1 cellular context compared by ENCODE assay signal in genomic region chr19:37691881-37692504, GRCh38.
TF ChIP-seq lines count a peak whose summit lies in the region.

No MANE protein-coding gene starts in this region.

TF ChIP-seq in HepG2, 621 proteins besides CTCF, POLR2A, EP300 and RAD21 (continued from another document and continues in another):
- TF ChIP-seq DZIP1 (CRISPR knock-in tag; IDR thresholded peaks at IDR 0.05) (no peak), TBX3 (IDR thresholded peaks at IDR 0.05; ENCODE audit: borderline replicate concordance) (no peak), CREB1 (IDR thresholded peaks at IDR 0.05) (peak; percentile 82), CREB1 (CRISPR knock-in tag; IDR thresholded peaks at IDR 0.05) (peak; percentile 88), NFATC3 (CRISPR knock-in tag; IDR thresholded peaks at IDR 0.05) (no peak), ZNF251 (CRISPR knock-in tag; IDR thresholded peaks at IDR 0.05) (no peak), PHF20 (CRISPR knock-in tag; IDR thresholded peaks at IDR 0.05) (peak; percentile 82), ZNF720 (CRISPR knock-in tag; IDR thresholded peaks at IDR 0.05) (no peak), KMT2B (CRISPR knock-in tag; IDR thresholded peaks at IDR 0.05) (peak; percentile 97), ZBTB8A (CRISPR knock-in tag; IDR thresholded peaks at IDR 0.05; ENCODE audit: borderline replicate concordance, low read depth) (no peak), KDM3A (CRISPR knock-in tag; IDR thresholded peaks at IDR 0.05; ENCODE audit: low read depth) (peak; percentile 87; the same call in 1 of the 2 replicates), ATF4 (CRISPR knock-in tag; IDR thresholded peaks at IDR 0.05) (peak in 1 of 2 experiments; percentile 49; a peak in 1 of 4 replicates), ATF5 (CRISPR knock-in tag; IDR thresholded peaks at IDR 0.05; ENCODE audit: low read depth) (no peak), SMAD1 (CRISPR knock-in tag; IDR thresholded peaks at IDR 0.05; ENCODE audit: borderline replicate concordance, low read depth) (0 out of 2 replicates have a peak, but pooled peaks have one; percentile 63), ZNF597 (CRISPR knock-in tag; IDR thresholded peaks at IDR 0.05) (no peak), ZMYM3 (CRISPR knock-in tag; IDR thresholded peaks at IDR 0.05) (0 out of 2 replicates have a peak, but pooled peaks have one; percentile 15), DMAP1 (CRISPR knock-in tag; IDR thresholded peaks at IDR 0.05) (peak; percentile 71; the same call in 1 of the 2 replicates), HNF1A (IDR thresholded peaks at IDR 0.05; ENCODE audit: low read depth) (no peak), HNF1A (CRISPR knock-in tag; IDR thresholded peaks at IDR 0.05; ENCODE audit: borderline replicate concordance) (peak; percentile 24; the same call in 1 of the 2 replicates), RCOR2 (CRISPR knock-in tag; IDR thresholded peaks at IDR 0.05) (no peak), ZNF331 (CRISPR knock-in tag; IDR thresholded peaks at IDR 0.05) (0 out of 2 replicates have a peak, but pooled peaks have one; percentile 66), ZNF274 (CRISPR knock-in tag; IDR thresholded peaks at IDR 0.05) (peak; percentile 51; the same call in 1 of the 2 replicates), NR2F1 (CRISPR knock-in tag; IDR thresholded peaks at IDR 0.05) (no peak), ZNF441 (CRISPR knock-in tag; IDR thresholded peaks at IDR 0.05; ENCODE audit: borderline replicate concordance) (0 out of 2 replicates have a peak, but pooled peaks have one; percentile 29), CCAR2 (optimal IDR thresholded peaks at IDR 0.05; ENCODE audit: low read depth, low read length) (no peak), ZKSCAN1 (IDR thresholded peaks at IDR 0.05; ENCODE audit: low read length) (no peak), TFAP4 (IDR thresholded peaks at IDR 0.05; ENCODE audit: borderline replicate concordance, low read depth) (peak; percentile 78; the same call in 1 of the 2 replicates), RERE (CRISPR knock-in tag; IDR thresholded peaks at IDR 0.05; ENCODE audit: low read depth) (no peak), MIXL1 (CRISPR knock-in tag; IDR thresholded peaks at IDR 0.05) (no peak), ZNF557 (CRISPR knock-in tag; IDR thresholded peaks at IDR 0.05) (no peak), PHB2 (IDR thresholded peaks at IDR 0.05; ENCODE audit: partially characterized antibody) (no peak), AHDC1 (CRISPR knock-in tag; IDR thresholded peaks at IDR 0.05; ENCODE audit: borderline replicate concordance) (no peak; the same call in 1 of the 2 replicates), CBFB (CRISPR knock-in tag; IDR thresholded peaks at IDR 0.05) (no peak; the same call in 1 of the 2 replicates)
